8 cellular contexts compared by ENCODE assay signal in the genomic region with DNA sequence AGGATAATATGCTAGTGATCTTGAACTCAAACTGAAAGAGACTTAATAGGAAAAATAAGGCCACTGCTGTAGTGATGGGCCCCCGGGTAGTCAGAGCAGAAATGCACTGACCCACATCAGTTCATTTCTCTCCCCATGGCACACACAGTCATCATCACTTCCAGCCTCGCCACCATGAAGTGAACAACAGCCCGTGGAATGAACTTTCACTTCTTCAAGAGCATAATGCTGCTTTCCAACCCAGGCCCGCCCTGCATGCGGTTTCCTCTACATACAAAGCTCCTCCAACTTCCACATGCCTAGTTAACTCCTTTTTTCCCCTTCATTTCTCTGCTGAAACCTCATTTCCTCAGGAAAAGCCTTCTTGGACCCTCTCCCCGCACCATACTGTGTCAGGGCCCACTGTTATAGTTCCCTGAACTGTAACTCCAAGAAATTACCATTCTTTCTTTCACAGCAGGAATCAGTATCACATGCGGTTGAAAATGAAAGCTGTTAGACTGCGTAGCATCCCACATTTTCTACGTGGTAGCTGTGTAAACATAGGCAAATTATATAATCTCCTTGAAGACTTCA.
DNase-seq lines count a peak whose midpoint lies in the region; ATAC-seq and TF ChIP-seq lines count a peak whose summit lies in the region.

No MANE protein-coding gene starts in this region.

- H3K4me1 ChIP-seq in lung (ENCODE audit: control insufficient read depth in 2 of 2, insufficient read depth in 2 of 2, low read length in 2 of 2): peaks cover 0 to 7% of the 10 kb centered on the region in 2 donors

- H3K36me3 ChIP-seq in lung (ENCODE audit: control insufficient read depth in 2 of 2, insufficient read depth in 2 of 2, low read length in 2 of 2): no peaks in the 10 kb centered on the region

- no peak overlapping the region for H3K4me3 ChIP-seq in lung

- H3K27ac ChIP-seq in lung (ENCODE audit: low read depth in 1 of 2, low read length in 1 of 2): peak overlapping the region; percentile 78 to 82

- no peak for TF ChIP-seq CTCF in lung (IDR thresholded peaks at IDR 0.05; ENCODE audit: control extremely low read depth, extremely low read depth)

- ATAC-seq in GM18873 (IDR thresholded peaks at IDR 0.05; ENCODE audit: low FRiP score, unreplicated experiment) (peak; percentile 57), HG03025 (IDR thresholded peaks at IDR 0.05; ENCODE audit: low FRiP score, unreplicated experiment) (peak; percentile 73), lung (ENCODE audit: insufficient read depth, low FRiP score) (peak; percentile 84)
- peak; percentile 85 for ATAC-seq in stimulated activated naive CD8-positive, alpha-beta T cell treated with anti-CD3 and anti-CD28 coated beads, Interleukin-15, Interleukin-2, amounts not matched to agents 100 U/mL and 50 U/mL, for 24 hours

- H3K9me3 ChIP-seq in lung (ENCODE audit: control insufficient read depth in 2 of 2, insufficient read depth in 1 of 2, low read length in 1 of 2): no peaks in the 10 kb centered on the region

- WGBS in lung, 2 donors: 10 to 22% methylated on average over 9 of the region's 9 CpGs

- DNase-seq in RPMI7951 (ENCODE audit: low read depth) (peak; percentile 71), astrocyte of the hippocampus (ENCODE audit: low read depth, low spot score) (peak; percentile 67), lung (ENCODE audit: low spot score) (no peak), inferior parietal cortex (ENCODE audit: extremely low spot score) (no peak), islet precursor cell (no peak)
- DNase-seq in stimulated activated naive CD8-positive, alpha-beta T cell treated with anti-CD3 and anti-CD28 coated beads, Interleukin-15, Interleukin-2, amounts not matched to agents 100 U/mL and 50 U/mL, for 24 hours: peak; percentile 44

- no peaks in the 10 kb centered on the region for H3K27me3 ChIP-seq in lung (ENCODE audit: control insufficient read depth, insufficient read depth)

Comparison
In these comparisons a context has a peak if more than half of its experiments do, and no peak if none do; other contexts are left out.
1. DNase-seq: peak in RPMI7951 (single experiment), astrocyte of the hippocampus (single experiment) and stimulated activated naive CD8-positive, alpha-beta T cell treated with anti-CD3 and anti-CD28 coated beads, Interleukin-15, Interleukin-2, amounts not matched to agents 100 U/mL and 50 U/mL, for 24 hours (single experiment); none in lung (single experiment), inferior parietal cortex (single experiment) and islet precursor cell (single experiment).
2. Peak in every context shown above with its lines, with median percentiles within 50 percentile points of each other: ATAC-seq.